In genomic region chr19:42313096-42313839, GRCh38 we compare ENCODE assay signal across 8 cellular contexts. TPM values are rescaled to one million over a fixed set of nuclear protein-coding genes. Genes with fewer than 3 reads are reported as not detected.
A peak's percentile ranks its signal among the peaks of the same experiment; 100 is the strongest.
DNase-seq lines count a peak whose midpoint lies in the region; ATAC-seq and TF ChIP-seq lines count a peak whose summit lies in the region.

TSS of gene TMEM145 (plus strand) at chr19:42313309. CDS start at chr19:42313377, 68 bp downstream.

- H3K27me3 Mint-ChIP-seq in stimulated activated memory B cell treated with anti-CD40 and anti-IgM and Interleukin-4, amounts not matched to agents 10 μg/mL and 1 μg/mL and 100 μg/mL, for 72 hours, result peaks cover 52% of the 10 kb centered on the region

- H3K36me3 ChIP-seq in SU-DHL-6 (ENCODE audit: low read length), result no peaks in the 10 kb centered on the region
- no peaks in the 10 kb centered on the region for H3K36me3 ChIP-seq in colonic mucosa

- ATAC-seq in left colon (peak; percentile 89), HG03520 (IDR thresholded peaks at IDR 0.05; ENCODE audit: unreplicated experiment) (no peak)
- peak; percentile 61 for ATAC-seq in stimulated activated memory B cell treated with anti-CD40 and anti-IgM and Interleukin-4, amounts not matched to agents 10 μg/mL and 1 μg/mL and 100 μg/mL, for 72 hours

- no peaks in the 10 kb centered on the region for H3K9me3 Mint-ChIP-seq in stimulated activated memory B cell treated with anti-CD40 and anti-IgM and Interleukin-4, amounts not matched to agents 10 μg/mL and 1 μg/mL and 100 μg/mL, for 72 hours

- H2AFZ ChIP-seq in SU-DHL-6 (ENCODE audit: low read depth, low read length, severe bottlenecking), result no peak within 1 kb of the TSS

- H3K9me3 ChIP-seq in SU-DHL-6 (ENCODE audit: insufficient read depth, low read length), result no peaks in the 10 kb centered on the region
- no peaks in the 10 kb centered on the region for H3K9me3 ChIP-seq in colonic mucosa

- H3K27me3 ChIP-seq in SU-DHL-6 (ENCODE audit: low read length) (no peaks in the 10 kb centered on the region), colonic mucosa (peaks cover 9% of the 10 kb centered on the region)

- H3K4me3 ChIP-seq in SU-DHL-6 (ENCODE audit: insufficient read depth, low read length, poor library complexity, severe bottlenecking), result peak within 1 kb of the TSS; percentile 29
- H3K4me3 ChIP-seq in colonic mucosa, result peak within 1 kb of the TSS; percentile 43

- H3K27ac Mint-ChIP-seq in stimulated activated memory B cell treated with anti-CD40 and anti-IgM and Interleukin-4, amounts not matched to agents 10 μg/mL and 1 μg/mL and 100 μg/mL, for 72 hours, result no peak within 1 kb of the TSS

- H3F3A ChIP-seq in SU-DHL-6 (ENCODE audit: insufficient read depth), result no peaks in the 10 kb centered on the region

- peaks cover 30% of the 10 kb centered on the region for H3K4me1 Mint-ChIP-seq in stimulated activated memory B cell treated with anti-CD40 and anti-IgM and Interleukin-4, amounts not matched to agents 10 μg/mL and 1 μg/mL and 100 μg/mL, for 72 hours

- no peaks in the 10 kb centered on the region for H4K20me1 ChIP-seq in SU-DHL-6 (ENCODE audit: low read depth, low read length)

- peak within 1 kb of the TSS; percentile 73 for H3K4me3 Mint-ChIP-seq in stimulated activated memory B cell treated with anti-CD40 and anti-IgM and Interleukin-4, amounts not matched to agents 10 μg/mL and 1 μg/mL and 100 μg/mL, for 72 hours

- no peaks in the 10 kb centered on the region for H3K4me1 ChIP-seq in colonic mucosa

- TF ChIP-seq CTCF in LNCAP (IDR thresholded peaks at IDR 0.05) (peak; percentile 13; the same call in 1 of the 2 replicates), SU-DHL-6 (IDR thresholded peaks at IDR 0.05; ENCODE audit: insufficient read depth, low read length, poor library complexity, severe bottlenecking) (no peak), colonic mucosa (IDR thresholded peaks at IDR 0.05) (no peak)

- peak; percentile 37 for DNase-seq in DMS79 treated with DMSO at 0.1 percent for 48 hours (lab: John Stamatoyannopoulos, UW)
- no peak for DNase-seq in DMS79 (lab: John Stamatoyannopoulos, UW)
- DNase-seq in colonic mucosa, result no peak
- DNase-seq in left colon, result peak in 1 of 2 donors; percentile 62

- H3K4me2 ChIP-seq in SU-DHL-6 (ENCODE audit: low read depth, low read length, poor library complexity, severe bottlenecking), result peak within 1 kb of the TSS; percentile 50

- no peaks in the 10 kb centered on the region for H3K9me2 ChIP-seq in SU-DHL-6 (replicated peaks; ENCODE audit: insufficient read depth, low read length)

- intact Hi-C loops in colonic mucosa (cut with DNase I) (no loop called here), left colon (cut with DNase I, micrococcal nuclease) (no loop called here)

- peak within 1 kb of the TSS; percentile 45; the same call in 1 of the 2 replicates for H3K9ac ChIP-seq in SU-DHL-6 (ENCODE audit: low read length)
- H3K9ac ChIP-seq in colonic mucosa (ENCODE audit: low read depth in 2 of 2, low read length in 2 of 2), result no peak within 1 kb of the TSS

- no peaks in the 10 kb centered on the region for H3K36me3 Mint-ChIP-seq in stimulated activated memory B cell treated with anti-CD40 and anti-IgM and Interleukin-4, amounts not matched to agents 10 μg/mL and 1 μg/mL and 100 μg/mL, for 72 hours

- no peaks in the 10 kb centered on the region for H3K79me2 ChIP-seq in SU-DHL-6 (ENCODE audit: insufficient read depth, low read length)

- H3K27ac ChIP-seq in SU-DHL-6 (ENCODE audit: low read depth, low read length), result no peak within 1 kb of the TSS
- H3K27ac ChIP-seq in colonic mucosa, result no peak within 1 kb of the TSS

RNA-seq across cellular contexts. Expression of gene TMEM145, which starts in this region (rescaled TPM):
- under 1 TPM; 0.24 to 0.94 TPM for total RNA-seq in colonic mucosa
- under 1 TPM; 0.21 to 0.25 TPM for total RNA-seq in left colon

Comparison
In these comparisons a context has a peak if more than half of its experiments do, and no peak if none do; other contexts are left out.
1. Peak in ATAC-seq in left colon; RNA of the gene not detected or under 1 TPM.